Comparison of ENCODE assay signal across 1 cellular context in genomic region chr11:94649925-94650623, GRCh38.
TF ChIP-seq lines count a peak whose summit lies in the region.

No MANE protein-coding gene starts in this region.

TF ChIP-seq in IMR-90, 13 proteins besides CTCF, POLR2A, EP300 and RAD21:
- no peak for TF ChIP-seq NFE2L2 (IDR thresholded peaks at IDR 0.05; ENCODE audit: low read depth, low read length)
- no peak for TF ChIP-seq SMC3 (IDR thresholded peaks at IDR 0.05; ENCODE audit: low read depth, low read length)
- no peak for TF ChIP-seq ELK1 (IDR thresholded peaks at IDR 0.05; ENCODE audit: borderline replicate concordance, low read depth, low read length)
- TF ChIP-seq RCOR1 (IDR thresholded peaks at IDR 0.05; ENCODE audit: insufficient replicate concordance, low read length): no peak
- TF ChIP-seq BHLHE40 (IDR thresholded peaks at IDR 0.05; ENCODE audit: low read depth, low read length): no peak
- no peak for TF ChIP-seq MXI1 (IDR thresholded peaks at IDR 0.05; ENCODE audit: borderline replicate concordance, low read depth, low read length)
- TF ChIP-seq MAZ (IDR thresholded peaks at IDR 0.05; ENCODE audit: borderline replicate concordance, low read depth, low read length): no peak
- no peak for TF ChIP-seq FOS (IDR thresholded peaks at IDR 0.05; ENCODE audit: low read depth, low read length)
TF ChIP-seq in IMR-90: peak in this region for 0.
